8 cellular contexts compared by ENCODE assay signal in genomic region chr1:30718636-30719405, GRCh38. TPM values are rescaled to one million over a fixed set of nuclear protein-coding genes. Genes with fewer than 3 reads are reported as not detected.
A peak's percentile ranks its signal among the peaks of the same experiment; 100 is the strongest.
DNase-seq lines count a peak whose midpoint lies in the region; ATAC-seq, FAIRE-seq and TF ChIP-seq lines count a peak whose summit lies in the region.

No MANE protein-coding gene starts in this region.

- H3K9ac ChIP-seq in Loucy (ENCODE audit: low read depth, low read length, poor library complexity, severe bottlenecking): peak overlapping the region; percentile 79

- peak overlapping the region; percentile 96 for H3K4me2 ChIP-seq in Loucy (ENCODE audit: low read depth, low read length, poor library complexity, severe bottlenecking)

- H3K27ac ChIP-seq in adipose tissue (ENCODE audit: low read depth, low read length): peak overlapping the region; percentile 90
- peak overlapping the region; percentile 92 for H3K27ac ChIP-seq in psoas muscle

- H3K36me3 ChIP-seq in H7 (replicated peaks; ENCODE audit: control insufficient read depth, insufficient read depth, low read length): no peaks in the 10 kb centered on the region
- no peaks in the 10 kb centered on the region for H3K36me3 ChIP-seq in Loucy (ENCODE audit: insufficient read depth, low read length)
- no peaks in the 10 kb centered on the region for H3K36me3 ChIP-seq in psoas muscle (ENCODE audit: insufficient read depth in 1 of 2, low read depth in 1 of 2)

- peak overlapping the region; percentile 98 for H2AFZ ChIP-seq in Loucy (ENCODE audit: low read length)

- no peaks in the 10 kb centered on the region for H3K9me2 ChIP-seq in Loucy (replicated peaks; ENCODE audit: low read depth, low read length)

- intact Hi-C loops in left cardiac atrium (cut with DNase I) (loop anchor here (1.0 to 2.0 kb wide), 3 partner anchors 58 to 192 kb away; no protein-coding TSS in a partner anchor), psoas muscle (cut with DNase I) (loop anchor here (1.0 kb wide), 1 partner anchor 60 kb away; no protein-coding TSS in a partner anchor)

- H3K4me1 ChIP-seq in Loucy (ENCODE audit: insufficient read depth, low read length, poor library complexity, severe bottlenecking): peaks cover 8% of the 10 kb centered on the region
- peaks cover 3% of the 10 kb centered on the region for H3K4me1 ChIP-seq in psoas muscle

- H3K79me2 ChIP-seq in Loucy (ENCODE audit: insufficient read depth, low read length): no peaks in the 10 kb centered on the region

- H3K27me3 ChIP-seq in H7 (ENCODE audit: control insufficient read depth, insufficient read depth, low read length) (no peaks in the 10 kb centered on the region), Loucy (ENCODE audit: insufficient read depth, low read length, poor library complexity, severe bottlenecking) (no peaks in the 10 kb centered on the region), psoas muscle (ENCODE audit: insufficient read depth in 3 of 3, low read length in 2 of 3) (no peaks in the 10 kb centered on the region)

- peak; percentile 85 for FAIRE-seq in urothelium cell line (lab: Jason Lieb, UNC)

- no peaks in the 10 kb centered on the region for H3F3A ChIP-seq in Loucy (ENCODE audit: low read depth)

- TF ChIP-seq CTCF in Loucy (conservative IDR thresholded peaks at IDR 0.05; ENCODE audit: low read length): peak; percentile 93
- peak; percentile 100 for TF ChIP-seq CTCF in psoas muscle (IDR thresholded peaks at IDR 0.05)

- DNase-seq in GM04504 (ENCODE audit: low read depth) (peak; percentile 94), H7 (peak; percentile 95), SW480 (ENCODE audit: low spot score) (peak; percentile 94), left cardiac atrium (peak; percentile 98), psoas muscle (peak; percentile 77 to 90), urothelium cell line (ENCODE audit: low spot score) (peak; percentile 97)

- ATAC-seq in left cardiac atrium (peak; percentile 87 to 89), psoas muscle (peak; percentile 84 to 87 (median 86))

- H4K20me1 ChIP-seq in Loucy (ENCODE audit: insufficient read depth, low read length, poor library complexity, severe bottlenecking): no peaks in the 10 kb centered on the region

- H3K4me3 ChIP-seq in H7 (ENCODE audit: insufficient read depth, low read depth, low read length) (peak overlapping the region; percentile 78), Loucy (ENCODE audit: low read length, poor library complexity, severe bottlenecking) (peak overlapping the region; percentile 95), psoas muscle (peak overlapping the region; percentile 55)

- WGBS in adipose tissue, 3 donors: 1% methylated on average over 63 to 66 of the region's 66 CpGs
- WGBS in psoas muscle, 3 donors: 0 to 1% (median 1%) methylated on average over 47 to 66 of the region's 66 CpGs

- H3K9me3 ChIP-seq in Loucy (ENCODE audit: insufficient read depth, low read depth, low read length) (peaks cover 8% of the 10 kb centered on the region; the same call in 1 of the 2 replicates), psoas muscle (peaks cover 8% of the 10 kb centered on the region)

RNA-seq across cellular contexts. Expression of gene MATN1, which starts 4.6 kb away (rescaled TPM):
- 0.26 and 0.76 TPM in 2 replicates for total RNA-seq in H7 (2014; rRNA removed; shearing (Covaris generic))
- polyA plus RNA-seq in adipose tissue (under 1 TPM in 2 of 3 donors, not detected in 1; 0.09 to 0.21 TPM), psoas muscle (under 1 TPM; 0.03 to 0.07 (median 0.04) TPM)
- total RNA-seq in left cardiac atrium (not detected), psoas muscle (not detected)

RNA-seq across cellular contexts. Expression of gene LAPTM5, which starts 38.8 kb away (rescaled TPM):
- total RNA-seq in H7 (2014; rRNA removed; shearing (Covaris generic)): 0.26 and 0.28 TPM in 2 replicates
- polyA plus RNA-seq in adipose tissue (100 to 1,000 TPM in 1 of 3 donors, 10 to 100 TPM in 2; 19.5 to 106 (median 62.3) TPM), psoas muscle (10 to 100 TPM in 1 of 3 donors, 1 to 10 TPM in 2; 3.0 to 14.5 (median 4.3) TPM)
- total RNA-seq in left cardiac atrium (10 to 100 TPM; 44.7 to 68.1 TPM), psoas muscle (10 to 100 TPM in 3 of 4 donors, 1 to 10 TPM in 1; 8.2 to 14.4 (median 13.7) TPM)

Comparison
In these comparisons a context has a peak if more than half of its experiments do, and no peak if none do; other contexts are left out.
1. Peak in every context shown above with its lines: DNase-seq, ATAC-seq, H3K4me3 ChIP-seq and H3K27ac ChIP-seq.